ENCODE assay signal across 2 cellular contexts in genomic region chr10:5045095-5045494, GRCh38.
TF ChIP-seq lines count a peak whose summit lies in the region.

No MANE protein-coding gene starts in this region.

TF ChIP-seq in liver, 16 proteins besides CTCF, POLR2A, EP300 and RAD21:
- TF ChIP-seq HNF4A (conservative IDR thresholded peaks at IDR 0.05), result peak; percentile 86 to 94
- no peak for TF ChIP-seq YY1 (IDR thresholded peaks at IDR 0.05)
- peak; percentile 75 for TF ChIP-seq HNF4G (IDR thresholded peaks at IDR 0.05)
- TF ChIP-seq FOXA2 (IDR thresholded peaks at IDR 0.05), result no peak
- no peak for TF ChIP-seq JUND (IDR thresholded peaks at IDR 0.05)
- TF ChIP-seq RXRA (IDR thresholded peaks at IDR 0.05), result peak in 1 of 2 donors; percentile 48
- TF ChIP-seq SP1 (IDR thresholded peaks at IDR 0.05), result peak; percentile 62
- TF ChIP-seq ZBTB33 (IDR thresholded peaks at IDR 0.05), result no peak

TF ChIP-seq in HepG2, 621 proteins besides CTCF, POLR2A, EP300 and RAD21:
- TF ChIP-seq TOE1 (CRISPR knock-in tag; IDR thresholded peaks at IDR 0.05) (no peak), SP4 (CRISPR knock-in tag; IDR thresholded peaks at IDR 0.05) (no peak), ZNF468 (CRISPR knock-in tag; IDR thresholded peaks at IDR 0.05) (no peak)
